Comparison of ENCODE assay signal across 24 cellular contexts in genomic region chr11:75480890-75481190, GRCh38. TPM values are rescaled to one million over a fixed set of nuclear protein-coding genes. Genes with fewer than 3 reads are reported as not detected.
"Had no signal": no experiment of that assay in that cellular context is flagged by ENCODE, and none has a peak within 500 bp of the region (broad histone marks: within the 10 kb centered on the region; RNA-seq: fewer than 3 reads in every experiment).

No MANE protein-coding gene starts in this region.

- H3K27me3 ChIP-seq: ascending aorta, brain microvascular endothelial cell, hepatocyte, right atrium auricular region, suprapubic skin, tibial artery had no signal

- ATAC-seq: activated CD4-positive, alpha-beta T cell treated with anti-CD3 and anti-CD28 coated beads for 36 hours; activated CD8-positive, alpha-beta memory T cell treated with anti-CD3 and anti-CD28 coated beads, Interleukin-2, amount 10 ng/mL, durations not matched to agents 7 days and 5 days; activated CD8-positive, alpha-beta T cell treated with anti-CD3 and anti-CD28 coated beads, Interleukin-2, amount 10 ng/mL, durations not matched to agents 7 days and 5 days; activated T-cell treated with anti-CD3 and anti-CD28 coated beads, Interleukin-2, amount 50 U/mL, for 72 hours; left cardiac atrium had no signal

- H3K9me3 ChIP-seq: ascending aorta, right atrium auricular region, suprapubic skin, tibial artery had no signal

- H3K4me3 ChIP-seq: ascending aorta, hepatocyte, right atrium auricular region, suprapubic skin, tibial artery had no signal

- H3K36me3 ChIP-seq: ascending aorta, brain microvascular endothelial cell, right atrium auricular region, suprapubic skin, tibial artery had no signal

- H3K27ac ChIP-seq: ascending aorta, brain microvascular endothelial cell, hepatocyte, parathyroid adenoma, right atrium auricular region, suprapubic skin, tibial artery had no signal

- H3K4me1 ChIP-seq: parathyroid adenoma had no signal

- DNase-seq: activated CD4-positive, alpha-beta T cell treated with anti-CD3 and anti-CD28 coated beads for 36 hours; activated CD4-positive, CD25-positive, alpha-beta regulatory T cell; activated CD8-positive, alpha-beta memory T cell treated with anti-CD3 and anti-CD28 coated beads, Interleukin-2, amount 10 ng/mL, durations not matched to agents 7 days and 5 days; activated CD8-positive, alpha-beta T cell treated with anti-CD3 and anti-CD28 coated beads, Interleukin-2, amount 10 ng/mL, durations not matched to agents 7 days and 5 days; activated naive CD4-positive, alpha-beta T cell treated with Interleukin-2 at 50 U/mL for 16 hours; activated naive CD8-positive, alpha-beta T cell treated with anti-CD3 and anti-CD28 coated beads, Interleukin-2, amount 10 ng/mL, durations not matched to agents 7 days and 5 days; activated T-cell treated with anti-CD3 and anti-CD28 coated beads, Interleukin-2, amount 50 U/mL, for 72 hours; brain microvascular endothelial cell; effector CD8-positive, alpha-beta T cell; islet precursor cell; left cardiac atrium; mammary epithelial cell; naive B cell; nucleus accumbens; stimulated activated CD4-positive, alpha-beta T cell treated with anti-CD3 and anti-CD28 coated beads, Interleukin-15, amount 100 ng/mL, for 24 hours; stimulated activated CD4-positive, alpha-beta T cell treated with anti-CD3 and anti-CD28 coated beads, Interleukin-2, amount 100 ng/mL, for 24 hours; stimulated activated naive CD4-positive, alpha-beta T cell; T-helper 1 cell; tibial artery had no signal

RNA-seq across cellular contexts. Expression of gene KLHL35, which starts 47.8 kb away (rescaled TPM):
- total RNA-seq: ascending aorta had no signal
